ENCODE assay signal across 8 cellular contexts in the genomic region with DNA sequence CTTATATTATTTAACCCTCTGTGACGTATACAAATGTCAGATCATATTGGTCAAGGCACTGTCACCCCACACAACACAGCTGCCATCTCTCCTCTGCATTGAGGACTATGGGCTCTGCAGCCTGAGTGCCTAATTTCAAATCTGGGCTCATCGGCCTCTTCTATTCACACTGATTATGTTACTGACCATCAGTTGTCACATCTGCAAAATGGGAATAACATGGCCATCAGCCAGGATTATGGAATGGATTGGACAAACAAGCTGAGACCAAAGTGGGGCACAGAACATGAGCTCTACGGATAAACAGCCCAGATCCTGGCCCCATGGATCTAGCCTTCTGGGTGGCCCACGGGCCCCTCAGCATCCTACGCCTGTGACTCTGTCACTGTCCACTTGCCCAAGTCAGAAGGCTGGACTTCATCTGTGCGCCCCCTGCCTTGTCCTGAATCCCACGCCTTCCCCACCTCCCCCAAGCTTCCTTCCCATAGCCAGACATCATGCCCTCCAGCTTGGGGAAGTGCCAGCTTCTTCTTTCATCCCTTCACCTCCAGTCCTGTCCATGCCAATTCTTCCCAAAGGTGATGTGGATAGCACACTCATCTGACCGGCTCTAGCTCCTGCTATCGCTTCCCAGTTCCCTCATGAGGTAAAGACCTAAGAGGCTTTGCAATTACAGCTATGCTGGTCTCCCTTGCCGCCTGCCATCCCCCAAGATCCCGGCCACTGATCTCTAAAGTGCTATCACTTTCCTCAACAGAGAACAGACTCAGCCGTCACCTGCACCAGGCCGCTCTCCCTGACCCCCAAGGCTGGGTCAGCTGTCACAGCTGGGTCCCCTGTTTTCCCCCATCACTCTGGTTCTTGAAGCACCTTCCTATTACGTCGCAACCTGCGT. TPM values are rescaled to one million over a fixed set of nuclear protein-coding genes. Genes with fewer than 3 reads are reported as not detected.
DNase-seq lines count a peak whose midpoint lies in the region; ATAC-seq and TF ChIP-seq lines count a peak whose summit lies in the region.

No MANE protein-coding gene starts in this region.

- H3K9me3 Mint-ChIP-seq in activated T-cell treated with anti-CD3 and anti-CD28 coated beads, Interleukin-2, amount 50 U/mL, for 72 hours = no peaks in the 10 kb centered on the region

- TF ChIP-seq CTCF in liver (IDR thresholded peaks at IDR 0.05; ENCODE audit: low read depth, low read length, missing input control) (no peak), tibial artery (IDR thresholded peaks at IDR 0.05) (no peak)

- peaks cover 33% of the 10 kb centered on the region for H3K36me3 ChIP-seq in adipocyte (ENCODE audit: control insufficient read depth, insufficient read depth, low read length, severe bottlenecking)
- peaks cover 9 to 23% (median 15%) of the 10 kb centered on the region in 4 donors for H3K36me3 ChIP-seq in liver (ENCODE audit: control insufficient read depth in 4 of 4, insufficient read depth in 3 of 4, low read depth in 1 of 4, low read length in 3 of 4)
- peaks cover 23 to 34% (median 29%) of the 10 kb centered on the region in 3 donors for H3K36me3 ChIP-seq in tibial artery

- H3K9ac ChIP-seq in adipocyte (ENCODE audit: low read length) = peak overlapping the region; percentile 95
- H3K9ac ChIP-seq in liver (ENCODE audit: low read depth in 1 of 2, low read length in 2 of 2) = peak overlapping the region; percentile 0 to 82

- peak overlapping the region; percentile 93 for H3K4me3 Mint-ChIP-seq in activated T-cell treated with anti-CD3 and anti-CD28 coated beads, Interleukin-2, amount 50 U/mL, for 72 hours

- no peak for TF ChIP-seq POLR2A in GM18505 (IDR thresholded peaks at IDR 0.05; ENCODE audit: borderline replicate concordance, extremely low read depth, insufficient read depth, insufficient read length)

- peak overlapping the region; percentile 92 for H3K4me3 ChIP-seq in adipocyte (ENCODE audit: low read length)
- peak overlapping the region; percentile 77 to 93 (median 91) for H3K4me3 ChIP-seq in liver (ENCODE audit: low read depth in 1 of 3, low read length in 3 of 3)
- H3K4me3 ChIP-seq in tibial artery = peak overlapping the region; percentile 91 to 99

- no peaks in the 10 kb centered on the region for H3K27me3 Mint-ChIP-seq in activated T-cell treated with anti-CD3 and anti-CD28 coated beads, Interleukin-2, amount 50 U/mL, for 72 hours (ENCODE audit: low read depth)

- peaks cover 6 to 19% of the 10 kb centered on the region in 2 donors for H3K36me3 Mint-ChIP-seq in activated T-cell treated with anti-CD3 and anti-CD28 coated beads, Interleukin-2, amount 50 U/mL, for 72 hours (ENCODE audit: insufficient read depth in 2 of 2)

- peak overlapping the region; percentile 89 for H3K27ac Mint-ChIP-seq in activated T-cell treated with anti-CD3 and anti-CD28 coated beads, Interleukin-2, amount 50 U/mL, for 72 hours

- no peak for ATAC-seq in activated T-cell treated with anti-CD3 and anti-CD28 coated beads, Interleukin-2, amount 50 U/mL, for 72 hours (replicated peaks in 1 of 2)
- ATAC-seq in GM18505 (IDR thresholded peaks at IDR 0.05; ENCODE audit: unreplicated experiment) (no peak), HG03097 (IDR thresholded peaks at IDR 0.05; ENCODE audit: low FRiP score, unreplicated experiment) (no peak)

- H3K27ac ChIP-seq in liver (ENCODE audit: low read depth in 1 of 2, low read length in 2 of 2) (no peak overlapping the region), tibial artery (peak overlapping the region; percentile 85 to 86)

- no peak for TF ChIP-seq RAD21 in liver (IDR thresholded peaks at IDR 0.05)

- intact Hi-C loops in tibial artery (cut with DNase I; ENCODE audit: low total_unique reads) = no loop called here

- H3K9me3 ChIP-seq in adipocyte (ENCODE audit: control insufficient read depth, low read length) (no peaks in the 10 kb centered on the region), liver (ENCODE audit: control insufficient read depth in 4 of 4, low read length in 3 of 4) (no peaks in the 10 kb centered on the region), tibial artery (no peaks in the 10 kb centered on the region)

- H3K27me3 ChIP-seq in adipocyte (replicated peaks; ENCODE audit: control insufficient read depth, insufficient read depth, low read length) (no peaks in the 10 kb centered on the region), liver (ENCODE audit: control insufficient read depth in 4 of 4, insufficient read depth in 4 of 4, low read length in 3 of 4) (no peaks in the 10 kb centered on the region), tibial artery (no peaks in the 10 kb centered on the region)

- H3K4me1 ChIP-seq in adipocyte (ENCODE audit: control insufficient read depth, insufficient read depth, low read length) (peaks cover 18% of the 10 kb centered on the region), liver (ENCODE audit: control insufficient read depth in 4 of 4, insufficient read depth in 4 of 4, low read length in 3 of 4) (peaks cover 4 to 26% (median 19%) of the 10 kb centered on the region in 4 donors), tibial artery (peaks cover 0 to 23% (median 22%) of the 10 kb centered on the region in 4 donors)

- H3K4me1 Mint-ChIP-seq in activated T-cell treated with anti-CD3 and anti-CD28 coated beads, Interleukin-2, amount 50 U/mL, for 72 hours (ENCODE audit: low read depth) = peaks cover 45% of the 10 kb centered on the region

- 32% methylated on average over 16 of the region's 16 CpGs for WGBS in liver

- DNase-seq in activated T-cell treated with anti-CD3 and anti-CD28 coated beads, Interleukin-2, amount 50 U/mL, for 72 hours = peak in 1 of 2 donors; percentile 35
- no peak for DNase-seq in activated T-cell treated with anti-CD3 and anti-CD28 coated beads, Interleukin-2, amount 50 U/mL, for 1 hour
- no peak for DNase-seq in adipocyte (ENCODE audit: low read depth)
- DNase-seq in tibial artery = no peak
- DNase-seq in effector CD4-positive, alpha-beta T cell = no peak

TF ChIP-seq in liver, 16 proteins besides CTCF, POLR2A, EP300 and RAD21 (continues in another document):
- TF ChIP-seq HNF4A (conservative IDR thresholded peaks at IDR 0.05) (no peak), TAF1 (conservative IDR thresholded peaks at IDR 0.05) (no peak), HNF4G (IDR thresholded peaks at IDR 0.05) (no peak), EGR1 (IDR thresholded peaks at IDR 0.05; ENCODE audit: low read depth in 2 of 2) (no peak), YY1 (IDR thresholded peaks at IDR 0.05) (no peak), FOXA2 (IDR thresholded peaks at IDR 0.05) (no peak)
- TF ChIP-seq, protein P1, sequence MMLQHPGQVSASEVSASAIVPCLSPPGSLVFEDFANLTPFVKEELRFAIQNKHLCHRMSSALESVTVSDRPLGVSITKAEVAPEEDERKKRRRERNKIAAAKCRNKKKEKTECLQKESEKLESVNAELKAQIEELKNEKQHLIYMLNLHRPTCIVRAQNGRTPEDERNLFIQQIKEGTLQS (IDR thresholded peaks at IDR 0.05) = no peak
- TF ChIP-seq, protein P2, sequence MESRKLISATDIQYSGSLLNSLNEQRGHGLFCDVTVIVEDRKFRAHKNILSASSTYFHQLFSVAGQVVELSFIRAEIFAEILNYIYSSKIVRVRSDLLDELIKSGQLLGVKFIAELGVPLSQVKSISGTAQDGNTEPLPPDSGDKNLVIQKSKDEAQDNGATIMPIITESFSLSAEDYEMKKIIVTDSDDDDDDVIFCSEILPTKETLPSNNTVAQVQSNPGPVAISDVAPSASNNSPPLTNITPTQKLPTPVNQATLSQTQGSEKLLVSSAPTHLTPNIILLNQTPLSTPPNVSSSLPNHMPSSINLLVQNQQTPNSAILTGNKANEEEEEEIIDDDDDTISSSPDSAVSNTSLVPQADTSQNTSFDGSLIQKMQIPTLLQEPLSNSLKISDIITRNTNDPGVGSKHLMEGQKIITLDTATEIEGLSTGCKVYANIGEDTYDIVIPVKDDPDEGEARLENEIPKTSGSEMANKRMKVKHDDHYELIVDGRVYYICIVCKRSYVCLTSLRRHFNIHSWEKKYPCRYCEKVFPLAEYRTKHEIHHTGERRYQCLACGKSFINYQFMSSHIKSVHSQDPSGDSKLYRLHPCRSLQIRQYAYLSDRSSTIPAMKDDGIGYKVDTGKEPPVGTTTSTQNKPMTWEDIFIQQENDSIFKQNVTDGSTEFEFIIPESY (IDR thresholded peaks at IDR 0.05) = no peak

RNA-seq across cellular contexts. Expression of a gene that starts 0.9 kb away (rescaled TPM):
- total RNA-seq in activated T-cell treated with anti-CD3 and anti-CD28 coated beads, Interleukin-2, amount 50 U/mL, for 72 hours = 10 to 100 TPM; 63.4 to 70.4 TPM
- total RNA-seq in liver = 10 to 100 TPM; 29.8 to 34.0 TPM
- 10 to 100 TPM; 34.7 to 50.1 TPM for polyA plus RNA-seq in liver

RNA-seq across cellular contexts. Expression of a gene that starts 5.8 kb away (rescaled TPM):
- total RNA-seq in activated T-cell treated with anti-CD3 and anti-CD28 coated beads, Interleukin-2, amount 50 U/mL, for 72 hours = 100 to 1,000 TPM; 458 to 489 TPM
- total RNA-seq in liver = 1,000 to 10,000 TPM in 1 of 2 donors, 100 to 1,000 TPM in 1; 618 to 1,316 TPM
- polyA plus RNA-seq in liver = 1,000 to 10,000 TPM in 1 of 2 donors, 100 to 1,000 TPM in 1; 913 to 1,228 TPM

RNA-seq across cellular contexts. Expression of a gene that starts 13.0 kb away (rescaled TPM):
- total RNA-seq in activated T-cell treated with anti-CD3 and anti-CD28 coated beads, Interleukin-2, amount 50 U/mL, for 72 hours = 100 to 1,000 TPM; 159 to 189 TPM
- total RNA-seq in liver = 100 to 1,000 TPM in 1 of 2 donors, 10 to 100 TPM in 1; 42.9 to 112 TPM
- 10 to 100 TPM; 45.0 to 88.6 TPM for polyA plus RNA-seq in liver

RNA-seq across cellular contexts. Expression of a gene that starts 13.5 kb away (rescaled TPM):
- total RNA-seq in activated T-cell treated with anti-CD3 and anti-CD28 coated beads, Interleukin-2, amount 50 U/mL, for 72 hours = 1 to 10 TPM; 3.1 to 4.5 TPM
- under 1 TPM in 1 of 2 donors, not detected in 1; 0.42 TPM for total RNA-seq in liver
- polyA plus RNA-seq in liver = under 1 TPM; 0.07 to 0.43 TPM

RNA-seq across cellular contexts. Expression of a gene that starts 24.4 kb away (rescaled TPM):
- total RNA-seq in activated T-cell treated with anti-CD3 and anti-CD28 coated beads, Interleukin-2, amount 50 U/mL, for 72 hours = 10 to 100 TPM; 15.9 to 16.4 TPM
- 10 to 100 TPM in 1 of 2 donors, 1 to 10 TPM in 1; 8.4 to 22.1 TPM for total RNA-seq in liver
- 10 to 100 TPM; 23.6 to 54.2 TPM for polyA plus RNA-seq in liver

Comparison
In these comparisons a context has a peak if more than half of its experiments do, and no peak if none do; other contexts are left out.
1. H3K27ac ChIP-seq: peak in tibial artery (2 of 2); none in liver (0 of 2).
2. Peak in every context shown above with its lines, with median percentiles within 50 percentile points of each other: H3K4me3 ChIP-seq.